Comparison of ENCODE assay signal across 8 cellular contexts in genomic region chr19:48993175-48994034, GRCh38. TPM values are rescaled to one million over a fixed set of nuclear protein-coding genes. Genes with fewer than 3 reads are reported as not detected.
A peak's percentile ranks its signal among the peaks of the same experiment; 100 is the strongest.
DNase-seq lines count a peak whose midpoint lies in the region; ATAC-seq and TF ChIP-seq lines count a peak whose summit lies in the region.

GYS1 (minus strand) TSS chr19:48993309; CDS start chr19:48993112, 197 bp downstream.
RUVBL2 (plus strand) TSS chr19:48993887; CDS start chr19:48993912, 25 bp downstream.

- H4K20me1 ChIP-seq in IMR-90 (ENCODE audit: insufficient read depth, low read length): peaks cover 27% of the 10 kb centered on the region

- in situ Hi-C loops in IMR-90 (cut with MboI; ENCODE audit: low sequenced_read_pairs): no loop called here

- dilution Hi-C loops in IMR-90 (cut with HindIII; ENCODE audit: low sequenced_read_pairs, unreplicated experiment): no loop called here

- no peak within 1 kb of the TSS for H2BK20ac ChIP-seq in IMR-90 (ENCODE audit: low read depth, low read length)

- peaks cover 12% of the 10 kb centered on the region for H3K4me1 ChIP-seq in IMR-90 (ENCODE audit: control insufficient read depth, insufficient read depth, low read length)
- peaks cover 23% of the 10 kb centered on the region for H3K4me1 ChIP-seq in mucosa of descending colon (ENCODE audit: low read depth)

- 0 out of 2 replicates have a peak, but pooled peaks cover 3% of the 10 kb centered on the region for H3K9me1 ChIP-seq in IMR-90 (ENCODE audit: insufficient read depth, low read length)

- peak within 1 kb of the TSS; percentile 68 for H3K56ac ChIP-seq in IMR-90 (ENCODE audit: extremely low read depth, insufficient read depth, low read length)

- peak within 1 kb of the TSS; percentile 91 for H4K91ac ChIP-seq in IMR-90 (ENCODE audit: insufficient read depth, low read depth, low read length)

- H3K23ac ChIP-seq in IMR-90 (ENCODE audit: low read depth, low read length): peak within 1 kb of the TSS; percentile 94

- peak within 1 kb of the TSS; percentile 77 for H2BK5ac ChIP-seq in IMR-90 (ENCODE audit: low read depth, low read length, poor library complexity, severe bottlenecking)

- peak; percentile 99 for TF ChIP-seq CTCF in IMR-90 (conservative IDR thresholded peaks at IDR 0.05; ENCODE audit: low read depth, low read length)
- TF ChIP-seq CTCF in epithelial cell of esophagus (IDR thresholded peaks at IDR 0.05; ENCODE audit: insufficient read depth, low read depth, low read length, missing control alignments): peak; percentile 73
- TF ChIP-seq CTCF in mucosa of descending colon (IDR thresholded peaks at IDR 0.05): peak; percentile 99

- peak within 1 kb of the TSS; percentile 35 for H3K18ac ChIP-seq in IMR-90 (ENCODE audit: low read depth, low read length)

- peak within 1 kb of the TSS; percentile 95 for H2AK9ac ChIP-seq in IMR-90 (replicated peaks; ENCODE audit: low read depth, low read length, poor library complexity)

- H3K4me2 ChIP-seq in IMR-90 (ENCODE audit: low read depth, low read length): peak within 1 kb of the TSS; percentile 98

- peak within 1 kb of the TSS; percentile 41; the same call in 1 of the 2 replicates for H4K5ac ChIP-seq in IMR-90 (ENCODE audit: low read depth, low read length)

- peak within 1 kb of the TSS; percentile 48 to 75 for H4K8ac ChIP-seq in IMR-90 (ENCODE audit: low read depth in 2 of 2, low read length in 2 of 2)

- CTCF ChIA-PET in IMR-90 (lab: Yijun Ruan, JAX): interaction anchor here (0.6 to 1.9 kb wide), 17 partner anchors 10 to 277 kb away, joined by 3 to 9 read pairs (median 4); no protein-coding TSS in a partner anchor

- H3K4ac ChIP-seq in IMR-90 (ENCODE audit: low read depth, low read length): peak within 1 kb of the TSS; percentile 93

- TF ChIP-seq RAD21 in IMR-90 (IDR thresholded peaks at IDR 0.05; ENCODE audit: low read length): 0 out of 2 replicates have a peak, but pooled peaks have one; percentile 1

- 0% methylated on average over 16 of the region's 56 CpGs; no CpG with 5 or more reads in 1 of the 2 experiments for WGBS in IMR-90 (ENCODE audit: extremely low coverage in 2 of 2, insufficient read length in 1 of 2), 2 experiments

- peak; percentile 81 for ATAC-seq in GM21526 (IDR thresholded peaks at IDR 0.05; ENCODE audit: low FRiP score, unreplicated experiment)
- peak; percentile 93 for ATAC-seq in IMR-90 (ENCODE audit: low read depth)
- peak; percentile 94 for ATAC-seq in mucosa of descending colon

- no peaks in the 10 kb centered on the region for H3K27me3 ChIP-seq in IMR-90 (ENCODE audit: control insufficient read depth, insufficient read depth, low read length)

- BruUV-seq in IMR-90 (replicated peaks; lab: Mats Ljungman, UMichigan): no TSS peak

- intact Hi-C loops in IMR-90 (cut with micrococcal nuclease): loop anchor here (5.0 to 10.0 kb wide), 3 partner anchors 64 to 211 kb away; partner anchors contain the start of genes CGB7 and KCNA7
- intact Hi-C loops in mucosa of descending colon (cut with DNase I, micrococcal nuclease): no loop called here

- H3K4me3 ChIP-seq in IMR-90 (ENCODE audit: insufficient read depth, low read depth, low read length) (peak within 1 kb of the TSS; percentile 78), epithelial cell of esophagus (ENCODE audit: low read length) (peak within 1 kb of the TSS; percentile 90), mucosa of descending colon (peak within 1 kb of the TSS; percentile 57)

- peak within 1 kb of the TSS; percentile 54; the same call in 1 of the 2 replicates for H2BK120ac ChIP-seq in IMR-90 (ENCODE audit: low read depth, low read length)

- peak within 1 kb of the TSS; percentile 88 for H2AFZ ChIP-seq in IMR-90 (replicated peaks; ENCODE audit: low read length, poor library complexity)

- H3K36me3 ChIP-seq in IMR-90 (ENCODE audit: control insufficient read depth, insufficient read depth, low read length): peaks cover 12% of the 10 kb centered on the region
- no peaks in the 10 kb centered on the region for H3K36me3 ChIP-seq in mucosa of descending colon (ENCODE audit: low read depth)

- H3K9ac ChIP-seq in IMR-90 (ENCODE audit: low read depth, low read length): peak within 1 kb of the TSS; percentile 92

- DNase-seq in DMS 273 treated with DMSO at 0.1 percent for 48 hours (lab: John Stamatoyannopoulos, UW) (peak; percentile 98), IMR-90 (peak; percentile 99), OCI-M1 (lab: John Stamatoyannopoulos, UW) (peak; percentile 100), activated T-cell treated with anti-CD3 and anti-CD28 coated beads for 4 hours (peak; percentile 98), epithelial cell of esophagus (ENCODE audit: low read depth) (peak; percentile 100), mucosa of descending colon (peak; percentile 99 to 100 (median 100))
- peak; percentile 97 to 99 for DNase-seq in stimulated activated CD8-positive, alpha-beta memory T cell treated with anti-CD3 and anti-CD28 coated beads, Interleukin-4, amount 100 ng/mL, for 4 hours (ENCODE audit: low read depth in 2 of 2, low spot score in 1 of 2)

- H3K79me1 ChIP-seq in IMR-90 (ENCODE audit: low read depth in 1 of 2, low read length in 2 of 2): peaks cover 16 to 73% of the 10 kb centered on the region in 2 experiments

- H3K14ac ChIP-seq in IMR-90 (replicated peaks; ENCODE audit: low read depth, low read length): peak within 1 kb of the TSS; percentile 93

- H3K27ac ChIP-seq in IMR-90 (ENCODE audit: insufficient read depth, low read length): peak within 1 kb of the TSS; percentile 85

- H2AK5ac ChIP-seq in IMR-90 (ENCODE audit: low read depth, low read length): peak within 1 kb of the TSS; percentile 93

- POLR2A ChIA-PET in IMR-90 (lab: Charles Lee; ENCODE audit: unreplicated experiment): interaction anchor here (0.9 kb wide), 1 partner anchor 118 kb away, joined by 3 read pairs; no protein-coding TSS in a partner anchor

- peak within 1 kb of the TSS; percentile 12; the same call in 1 of the 3 replicates for H2BK15ac ChIP-seq in IMR-90 (ENCODE audit: low read depth, low read length)

- peak; percentile 77 for TF ChIP-seq POLR2A in IMR-90 (IDR thresholded peaks at IDR 0.05; ENCODE audit: low read depth, low read length)

- H3K9me3 ChIP-seq in IMR-90 (ENCODE audit: control insufficient read depth, insufficient read depth, low read length) (no peaks in the 10 kb centered on the region), mucosa of descending colon (no peaks in the 10 kb centered on the region)

TF ChIP-seq in IMR-90, 13 proteins besides CTCF, POLR2A, EP300 and RAD21:
- TF ChIP-seq MAZ (IDR thresholded peaks at IDR 0.05; ENCODE audit: borderline replicate concordance, low read depth, low read length) (peak; percentile 90; the same call in 1 of the 2 replicates), CEBPB (IDR thresholded peaks at IDR 0.05; ENCODE audit: low read depth, low read length) (peak; percentile 97), NFE2L2 (IDR thresholded peaks at IDR 0.05; ENCODE audit: low read depth, low read length) (no peak), MXI1 (IDR thresholded peaks at IDR 0.05; ENCODE audit: borderline replicate concordance, low read depth, low read length) (peak; percentile 68; the same call in 1 of the 2 replicates), SMC3 (IDR thresholded peaks at IDR 0.05; ENCODE audit: low read depth, low read length) (peak; percentile 35)

RNA-seq across cellular contexts. Expression of gene GYS1, which starts in this region (rescaled TPM):
- total RNA-seq in IMR-90 (2012; rRNA removed) (36.1 and 38.7 TPM in 2 replicates), mucosa of descending colon (10 to 100 TPM; 40.1 to 49.3 (median 40.2) TPM)
- 72.2 and 74.8 TPM in 2 replicates for polyA plus RNA-seq in IMR-90 (2012; rRNA removed)
- 45.5 and 80.8 TPM in 2 replicates for polyA plus RNA-seq in IMR-90 (2012; cell fraction: cytosol; rRNA removed)
- 129 and 196 TPM in 2 replicates for polyA plus RNA-seq in IMR-90 (2012; cell fraction: nucleus; rRNA removed; ENCODE audit: low replicate concordance)

RNA-seq across cellular contexts. Expression of gene RUVBL2, which starts in this region (rescaled TPM):
- total RNA-seq in IMR-90 (2012; rRNA removed): 354 and 391 TPM in 2 replicates
- 196 and 225 TPM in 2 replicates for polyA plus RNA-seq in IMR-90 (2012; rRNA removed)
- 139 and 243 TPM in 2 replicates for polyA plus RNA-seq in IMR-90 (2012; cell fraction: cytosol; rRNA removed)
- 158 and 323 TPM in 2 replicates for polyA plus RNA-seq in IMR-90 (2012; cell fraction: nucleus; rRNA removed; ENCODE audit: low replicate concordance)
- total RNA-seq in mucosa of descending colon: 10 to 100 TPM; 47.4 to 68.8 (median 57.3) TPM

Comparison
In these comparisons a context has a peak if more than half of its experiments do, and no peak if none do; other contexts are left out.
1. Peak in every context shown above with its lines: DNase-seq, ATAC-seq, H3K4me3 ChIP-seq and H3K27ac ChIP-seq.